In genomic region chr12:65311260-65311659, GRCh38 we compare ENCODE assay signal across 30 cellular contexts. TPM values are rescaled to one million over a fixed set of nuclear protein-coding genes. Genes with fewer than 3 reads are reported as not detected.
"Had no signal": no experiment of that assay in that cellular context is flagged by ENCODE, and none has a peak within 500 bp of the region (broad histone marks: within the 10 kb centered on the region; RNA-seq: fewer than 3 reads in every experiment).

No MANE protein-coding gene starts in this region.

- H3K4me3 ChIP-seq: left lung, lower lobe of right lung, psoas muscle, right atrium auricular region, skin epidermis, stomach, testis, thyroid gland, transverse colon, upper lobe of right lung had no signal

- ATAC-seq: left colon; left lung; lower lobe of right lung; naive thymus-derived CD8-positive, alpha-beta T cell; psoas muscle; sciatic nerve; stimulated activated naive B cell treated with anti-CD40 and anti-IgM and Interleukin-4, amounts not matched to agents 10 μg/mL and 1 μg/mL and 100 μg/mL, for 72 hours; stimulated activated naive CD8-positive, alpha-beta T cell treated with anti-CD3 and anti-CD28 coated beads, Interleukin-15, Interleukin-2, amounts not matched to agents 100 U/mL and 50 U/mL, for 24 hours; upper lobe of right lung had no signal

- H3K9me3 ChIP-seq: left lung, lower lobe of right lung, psoas muscle, right atrium auricular region, stomach, testis, thyroid gland, transverse colon, upper lobe of right lung had no signal

- H2AFZ ChIP-seq: parathyroid adenoma had no signal

- H3K27me3 Mint-ChIP-seq: stimulated activated naive B cell treated with anti-CD40 and anti-IgM and Interleukin-4, amounts not matched to agents 10 μg/mL and 1 μg/mL and 100 μg/mL, for 72 hours had no signal

- H3K27ac Mint-ChIP-seq: immature natural killer cell; naive thymus-derived CD8-positive, alpha-beta T cell; nephron; stimulated activated naive B cell treated with anti-CD40 and anti-IgM and Interleukin-4, amounts not matched to agents 10 μg/mL and 1 μg/mL and 100 μg/mL, for 72 hours had no signal

- H3K36me3 ChIP-seq: left lung, lower lobe of right lung, stomach, thyroid gland, transverse colon, upper lobe of right lung had no signal

- H3K36me3 Mint-ChIP-seq: immature natural killer cell; naive thymus-derived CD8-positive, alpha-beta T cell; stimulated activated naive B cell treated with anti-CD40 and anti-IgM and Interleukin-4, amounts not matched to agents 10 μg/mL and 1 μg/mL and 100 μg/mL, for 72 hours had no signal

- H3K9me3 Mint-ChIP-seq: immature natural killer cell; naive thymus-derived CD8-positive, alpha-beta T cell; nephron; neural crest cell; stimulated activated naive B cell treated with anti-CD40 and anti-IgM and Interleukin-4, amounts not matched to agents 10 μg/mL and 1 μg/mL and 100 μg/mL, for 72 hours had no signal

- DNase-seq: hypothalamus; immature natural killer cell; kidney; left colon; left lung; lower lobe of right lung; mammary epithelial cell; mesenchymal stem cell; naive thymus-derived CD8-positive, alpha-beta T cell; nucleus accumbens; psoas muscle; stimulated activated CD4-positive, alpha-beta T cell treated with anti-CD3 and anti-CD28 coated beads, Interleukin-12 subunit alpha, Interleukin-12 subunit beta, amount 100 ng/mL, for 4 hours; stimulated activated CD4-positive, alpha-beta T cell treated with anti-CD3 and anti-CD28 coated beads, Interleukin-15, amount 100 ng/mL, for 24 hours; stimulated activated CD4-positive, alpha-beta T cell treated with anti-CD3 and anti-CD28 coated beads, Interleukin-2, amount 100 ng/mL, for 24 hours; stimulated activated CD4-positive, alpha-beta T cell treated with anti-CD3 and anti-CD28 coated beads, Interleukin-4, amount 100 ng/mL, for 1 hour; stimulated activated naive B cell treated with anti-CD40 and anti-IgM and Interleukin-4, amounts not matched to agents 10 μg/mL and 1 μg/mL and 100 μg/mL, for 72 hours; stimulated activated naive CD8-positive, alpha-beta T cell treated with anti-CD3 and anti-CD28 coated beads, Interleukin-15, Interleukin-2, amounts not matched to agents 100 U/mL and 50 U/mL, for 24 hours; stomach; testis; thyroid gland; transverse colon; upper lobe of right lung had no signal

- H3K4me3 Mint-ChIP-seq: immature natural killer cell; naive thymus-derived CD8-positive, alpha-beta T cell; nephron; neural crest cell; stimulated activated naive B cell treated with anti-CD40 and anti-IgM and Interleukin-4, amounts not matched to agents 10 μg/mL and 1 μg/mL and 100 μg/mL, for 72 hours had no signal

- H3K27ac ChIP-seq: left lung, lower lobe of right lung, parathyroid adenoma, psoas muscle, right atrium auricular region, skin epidermis, stomach, testis, thyroid gland, transverse colon, upper lobe of right lung had no signal

- H3K4me1 ChIP-seq: parathyroid adenoma, thyroid gland had no signal

- H3K27me3 ChIP-seq: left lung, right atrium auricular region, stomach, thyroid gland, transverse colon, upper lobe of right lung had no signal

- H3K9ac ChIP-seq: parathyroid adenoma had no signal

- H3K79me2 ChIP-seq: parathyroid adenoma had no signal

- FAIRE-seq: islet of Langerhans, kidney, urothelium cell line had no signal

RNA-seq across cellular contexts. Expression of gene MSRB3, which starts 32.8 kb away (rescaled TPM):
- total RNA-seq: naive thymus-derived CD8-positive, alpha-beta T cell had no signal
- polyA plus RNA-seq: naive thymus-derived CD8-positive, alpha-beta T cell had no signal
